Comparison of ENCODE assay signal across 25 cellular contexts in genomic region chr2:144396318-144396717, GRCh38.
"Had no signal": no experiment of that assay in that cellular context is flagged by ENCODE, and none has a peak within 500 bp of the region (broad histone marks: within the 10 kb centered on the region; RNA-seq: fewer than 3 reads in every experiment).

No MANE protein-coding gene starts in this region.

- H3K4me3 ChIP-seq: esophagus squamous epithelium, gastrocnemius medialis, heart left ventricle, lower lobe of right lung, mucosa of descending colon, ovary, prostate gland, transverse colon, vagina had no signal

- FAIRE-seq: keratinocyte had no signal

- H3K27me3 Mint-ChIP-seq: activated CD4-positive, alpha-beta T cell treated with anti-CD3 and anti-CD28 coated beads, Interleukin-2, amount 10 ng/mL, durations not matched to agents 24 days and 14 days; activated CD8-positive, alpha-beta memory T cell treated with anti-CD3 and anti-CD28 coated beads, Interleukin-2, amount 10 ng/mL, durations not matched to agents 7 days and 5 days; activated CD8-positive, alpha-beta T cell treated with anti-CD3 and anti-CD28 coated beads for 36 hours; activated naive CD4-positive, alpha-beta T cell treated with anti-CD3 and anti-CD28 coated beads, Interleukin-2, amount 50 U/mL, for 24 hours; naive B cell; stimulated activated naive CD8-positive, alpha-beta T cell treated with anti-CD3 and anti-CD28 coated beads, Interleukin-15, Interleukin-2, amounts not matched to agents 100 ng/mL and 50 ng/mL, for 24 hours had no signal

- ATAC-seq: activated CD4-positive, CD25-positive, alpha-beta regulatory T cell treated with anti-CD3 and anti-CD28 coated beads, Interleukin-2, amount 50 U/mL, for 24 hours; activated CD8-positive, alpha-beta memory T cell treated with anti-CD3 and anti-CD28 coated beads, Interleukin-2, amount 10 ng/mL, durations not matched to agents 7 days and 5 days; activated CD8-positive, alpha-beta T cell treated with anti-CD3 and anti-CD28 coated beads for 36 hours; gastrocnemius medialis; lower lobe of right lung; mucosa of descending colon had no signal

- H3K4me1 Mint-ChIP-seq: activated naive CD4-positive, alpha-beta T cell treated with anti-CD3 and anti-CD28 coated beads, Interleukin-2, amount 50 U/mL, for 24 hours; naive B cell had no signal

- H3K27ac ChIP-seq: brain microvascular endothelial cell, esophagus squamous epithelium, gastrocnemius medialis, lower lobe of right lung, ovary, prostate gland, transverse colon, vagina had no signal

- H3K4me3 Mint-ChIP-seq: activated CD4-positive, alpha-beta T cell treated with anti-CD3 and anti-CD28 coated beads, Interleukin-2, amount 10 ng/mL, durations not matched to agents 24 days and 14 days; activated CD8-positive, alpha-beta memory T cell treated with anti-CD3 and anti-CD28 coated beads, Interleukin-2, amount 10 ng/mL, durations not matched to agents 7 days and 5 days; activated CD8-positive, alpha-beta T cell treated with anti-CD3 and anti-CD28 coated beads for 36 hours; activated naive CD4-positive, alpha-beta T cell treated with anti-CD3 and anti-CD28 coated beads, Interleukin-2, amount 50 U/mL, for 24 hours; naive B cell; stimulated activated naive CD8-positive, alpha-beta T cell treated with anti-CD3 and anti-CD28 coated beads, Interleukin-15, Interleukin-2, amounts not matched to agents 100 ng/mL and 50 ng/mL, for 24 hours had no signal

- H3K4me1 ChIP-seq: esophagus squamous epithelium, lower lobe of right lung, prostate gland, transverse colon, vagina had no signal

- H3K27me3 ChIP-seq: brain microvascular endothelial cell, esophagus squamous epithelium, gastrocnemius medialis, heart left ventricle, ovary, transverse colon, vagina had no signal

- H3K9me3 Mint-ChIP-seq: activated CD8-positive, alpha-beta T cell treated with anti-CD3 and anti-CD28 coated beads for 36 hours; activated naive CD4-positive, alpha-beta T cell treated with anti-CD3 and anti-CD28 coated beads, Interleukin-2, amount 50 U/mL, for 24 hours; naive B cell; stimulated activated naive CD8-positive, alpha-beta T cell treated with anti-CD3 and anti-CD28 coated beads, Interleukin-15, Interleukin-2, amounts not matched to agents 100 ng/mL and 50 ng/mL, for 24 hours had no signal

- H3K36me3 ChIP-seq: ovary, prostate gland had no signal

- H3K9me3 ChIP-seq: esophagus squamous epithelium, gastrocnemius medialis, heart left ventricle, lower lobe of right lung, mucosa of descending colon, ovary, prostate gland, transverse colon, vagina had no signal

- DNase-seq: activated CD4-positive, alpha-beta T cell treated with anti-CD3 and anti-CD28 coated beads, Interleukin-2, amount 10 ng/mL, durations not matched to agents 24 days and 14 days; activated CD8-positive, alpha-beta memory T cell treated with anti-CD3 and anti-CD28 coated beads, Interleukin-2, amount 10 ng/mL, durations not matched to agents 7 days and 5 days; activated CD8-positive, alpha-beta T cell treated with anti-CD3 and anti-CD28 coated beads for 36 hours; activated gamma-delta T cell treated with Interleukin-2 at 50 U/mL for 16 hours; activated T-cell treated with anti-CD3 and anti-CD28 coated beads for 4 hours; anterior cingulate cortex; brain microvascular endothelial cell; caudate nucleus; esophagus squamous epithelium; gastrocnemius medialis; heart left ventricle; lower lobe of right lung; mesendoderm; mucosa of descending colon; naive B cell; ovary; stimulated activated CD4-positive, alpha-beta T cell treated with anti-CD3 and anti-CD28 coated beads, Interleukin-12 subunit alpha, Interleukin-12 subunit beta, amount 100 ng/mL, for 4 hours; stimulated activated CD4-positive, alpha-beta T cell treated with anti-CD3 and anti-CD28 coated beads, Interleukin-4, amount 100 ng/mL, for 4 hours; transverse colon had no signal

- H3K27ac Mint-ChIP-seq: activated CD4-positive, alpha-beta T cell treated with anti-CD3 and anti-CD28 coated beads, Interleukin-2, amount 10 ng/mL, durations not matched to agents 24 days and 14 days; activated CD8-positive, alpha-beta memory T cell treated with anti-CD3 and anti-CD28 coated beads, Interleukin-2, amount 10 ng/mL, durations not matched to agents 7 days and 5 days; activated CD8-positive, alpha-beta T cell treated with anti-CD3 and anti-CD28 coated beads for 36 hours; activated naive CD4-positive, alpha-beta T cell treated with anti-CD3 and anti-CD28 coated beads, Interleukin-2, amount 50 U/mL, for 24 hours; stimulated activated naive CD8-positive, alpha-beta T cell treated with anti-CD3 and anti-CD28 coated beads, Interleukin-15, Interleukin-2, amounts not matched to agents 100 ng/mL and 50 ng/mL, for 24 hours had no signal
